8 cellular contexts compared by ENCODE assay signal in the genomic region with DNA sequence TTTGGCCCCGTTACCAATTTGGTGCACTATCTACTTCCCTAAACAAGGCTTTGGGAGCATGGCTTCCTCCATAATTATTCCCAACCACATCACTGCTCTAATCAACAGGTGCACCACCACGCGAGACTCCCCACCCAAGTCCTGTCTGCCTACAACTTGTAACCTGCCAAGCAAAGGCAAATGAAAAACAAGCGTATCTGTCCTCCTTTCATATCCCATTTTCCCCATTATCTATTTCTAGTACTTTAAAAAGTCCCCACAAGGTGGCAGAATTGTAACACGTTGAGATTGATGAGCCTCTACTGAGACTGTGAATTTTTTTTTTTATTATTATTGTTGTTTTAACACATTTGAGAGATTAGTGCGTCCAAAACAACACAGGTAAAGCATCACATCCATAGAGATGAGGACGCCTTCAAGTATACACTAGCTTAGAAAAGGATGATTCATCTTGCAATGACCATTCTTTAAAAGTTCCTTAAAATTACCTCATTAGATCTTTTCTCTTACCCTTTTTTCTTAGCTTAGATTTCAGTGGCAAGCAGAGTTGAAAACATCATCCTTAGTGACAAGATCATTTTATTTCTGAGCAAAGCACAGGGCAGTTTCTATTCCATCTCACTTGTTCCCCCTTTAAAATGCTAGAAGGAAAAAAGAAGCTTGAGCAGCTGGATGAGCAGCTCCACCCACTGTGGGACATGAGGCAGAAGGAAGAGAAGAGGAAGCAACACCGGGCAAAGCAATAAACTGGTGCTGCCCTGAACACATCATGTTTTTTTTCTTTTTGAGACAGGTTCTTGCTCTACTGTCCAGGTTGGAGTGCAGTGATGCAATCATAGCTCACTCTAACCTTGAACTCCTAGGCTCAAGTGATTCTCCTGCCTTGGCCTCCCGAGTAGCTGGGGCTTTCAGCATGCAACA.
DNase-seq lines count a peak whose midpoint lies in the region; ATAC-seq and TF ChIP-seq lines count a peak whose summit lies in the region.

No MANE protein-coding gene starts in this region.

- no peaks in the 10 kb centered on the region for H3K9me3 Mint-ChIP-seq in naive thymus-derived CD8-positive, alpha-beta T cell

- H3K27ac ChIP-seq in GM23248: peak overlapping the region; percentile 40

- WGBS in GM23248 (ENCODE audit: low coverage in 1 of 2, low lambda C conversion rate in 2 of 2, missing lambda C conversion rate in 2 of 2), 2 experiments: 11% methylated on average over 9 of the region's 9 CpGs

- H2AFZ ChIP-seq in GM23248: peak overlapping the region; percentile 59
- peak overlapping the region; percentile 38 for H2AFZ ChIP-seq in Loucy (ENCODE audit: low read length)

- H3K4me3 ChIP-seq in GM23248: peak overlapping the region; percentile 56
- no peak overlapping the region for H3K4me3 ChIP-seq in Loucy (ENCODE audit: low read length, poor library complexity, severe bottlenecking)
- H3K4me3 ChIP-seq in epithelial cell of esophagus (ENCODE audit: low read length): no peak overlapping the region

- H3K4me1 ChIP-seq in GM23248 (ENCODE audit: insufficient read depth) (peaks cover 45% of the 10 kb centered on the region), Loucy (ENCODE audit: insufficient read depth, low read length, poor library complexity, severe bottlenecking) (peaks cover 27% of the 10 kb centered on the region)

- H3K4me3 Mint-ChIP-seq in T-helper 17 cell: peak overlapping the region; percentile 93
- H3K4me3 Mint-ChIP-seq in naive thymus-derived CD8-positive, alpha-beta T cell: peak overlapping the region; percentile 29 to 70 (median 62)

- peak overlapping the region; percentile 63 for H3K4me2 ChIP-seq in GM23248 (ENCODE audit: unreplicated experiment)
- peak overlapping the region; percentile 55 for H3K4me2 ChIP-seq in Loucy (ENCODE audit: low read depth, low read length, poor library complexity, severe bottlenecking)

- H3K27me3 ChIP-seq in GM23248 (replicated peaks; ENCODE audit: insufficient read depth) (no peaks in the 10 kb centered on the region), Loucy (ENCODE audit: insufficient read depth, low read length, poor library complexity, severe bottlenecking) (no peaks in the 10 kb centered on the region)

- peak; percentile 76 for TF ChIP-seq CTCF in Loucy (conservative IDR thresholded peaks at IDR 0.05; ENCODE audit: low read length)
- TF ChIP-seq CTCF in epithelial cell of esophagus (IDR thresholded peaks at IDR 0.05; ENCODE audit: insufficient read depth, low read depth, low read length, missing control alignments): peak; percentile 51

- intact Hi-C loops in Right ventricle myocardium inferior (cut with DNase I) (loop anchor here (2.0 to 10.0 kb wide), 3 partner anchors 76 to 526 kb away; no protein-coding TSS in a partner anchor), cardiac septum (cut with DNase I) (loop anchor here (2.0 kb wide), 1 partner anchor 76 kb away; no protein-coding TSS in a partner anchor)

- H3F3A ChIP-seq in GM23248 (ENCODE audit: insufficient read depth) (peaks cover 48% of the 10 kb centered on the region), Loucy (ENCODE audit: low read depth) (no peaks in the 10 kb centered on the region)

- H4K20me1 ChIP-seq in GM23248 (ENCODE audit: insufficient read depth) (no peaks in the 10 kb centered on the region), Loucy (ENCODE audit: insufficient read depth, low read length, poor library complexity, severe bottlenecking) (no peaks in the 10 kb centered on the region)

- H3K9ac ChIP-seq in GM23248 (0 out of 2 replicates have a peak overlapping the region, but pooled peaks have one; percentile 12), Loucy (ENCODE audit: low read depth, low read length, poor library complexity, severe bottlenecking) (peak overlapping the region; percentile 49)

- no peaks in the 10 kb centered on the region for H3K27me3 Mint-ChIP-seq in T-helper 17 cell
- H3K27me3 Mint-ChIP-seq in naive thymus-derived CD8-positive, alpha-beta T cell: peaks cover 0 to 3% (median 0%) of the 10 kb centered on the region in 5 donors

- H3K9me2 ChIP-seq in GM23248 (ENCODE audit: insufficient read depth) (no peaks in the 10 kb centered on the region), Loucy (replicated peaks; ENCODE audit: low read depth, low read length) (no peaks in the 10 kb centered on the region)

- H3K27ac Mint-ChIP-seq in T-helper 17 cell: peak overlapping the region; percentile 63
- H3K27ac Mint-ChIP-seq in naive thymus-derived CD8-positive, alpha-beta T cell: peak overlapping the region in 3 of 10 donors; percentile 1 to 10 (median 10)

- DNase-seq in Right ventricle myocardium inferior (ENCODE audit: missing footprints): no peak
- DNase-seq in cardiac septum (ENCODE audit: low spot score): no peak
- DNase-seq in GM23248: peak; percentile 72
- no peak for DNase-seq in T-helper 17 cell
- peak; percentile 71 for DNase-seq in epithelial cell of esophagus (ENCODE audit: low read depth)
- peak in 5 of 10 donors; percentile 5 to 59 (median 58) for DNase-seq in naive thymus-derived CD8-positive, alpha-beta T cell
- no peak for DNase-seq in OCI-M2 (lab: John Stamatoyannopoulos, UW; ENCODE audit: unreplicated experiment)

- in situ Hi-C loops in GM23248 (cut with MboI): loop anchor here (10.0 kb wide), 1 partner anchor 526 kb away; no protein-coding TSS in a partner anchor

- no peaks in the 10 kb centered on the region for H3K9me3 ChIP-seq in GM23248 (ENCODE audit: low read depth)
- H3K9me3 ChIP-seq in Loucy (ENCODE audit: insufficient read depth, low read depth, low read length): no peaks in the 10 kb centered on the region
- no peaks in the 10 kb centered on the region for H3K9me3 ChIP-seq in T-helper 17 cell (ENCODE audit: control insufficient read depth, low read length, poor library complexity, severe bottlenecking)

- POLR2A ChIA-PET in naive thymus-derived CD8-positive, alpha-beta T cell (lab: Charles Lee): no interaction called here

- peaks cover 3% of the 10 kb centered on the region for H3K36me3 Mint-ChIP-seq in T-helper 17 cell (ENCODE audit: low read depth)
- no peaks in the 10 kb centered on the region for H3K36me3 Mint-ChIP-seq in naive thymus-derived CD8-positive, alpha-beta T cell

- ATAC-seq in Right ventricle myocardium inferior (peak; percentile 35), T-helper 17 cell (peak; percentile 80)
- peak; percentile 69 to 80 for ATAC-seq in naive thymus-derived CD8-positive, alpha-beta T cell

- H3K79me2 ChIP-seq in GM23248 (ENCODE audit: insufficient read depth) (no peaks in the 10 kb centered on the region), Loucy (ENCODE audit: insufficient read depth, low read length) (no peaks in the 10 kb centered on the region)

- H3K4me1 Mint-ChIP-seq in T-helper 17 cell: peaks cover 13% of the 10 kb centered on the region
- H3K4me1 Mint-ChIP-seq in naive thymus-derived CD8-positive, alpha-beta T cell: peaks cover 8 to 19% (median 9%) of the 10 kb centered on the region in 4 donors

- H3K36me3 ChIP-seq in GM23248 (ENCODE audit: low read depth) (no peaks in the 10 kb centered on the region), Loucy (ENCODE audit: insufficient read depth, low read length) (no peaks in the 10 kb centered on the region)

Comparison
In these comparisons a context has a peak if more than half of its experiments do, and no peak if none do; other contexts are left out.
1. DNase-seq: peak in GM23248 (single experiment) and epithelial cell of esophagus (single experiment); none in Right ventricle myocardium inferior (single experiment), cardiac septum (single experiment), T-helper 17 cell (0 of 3) and OCI-M2 (single experiment).
2. Peak in every context shown above with its lines, with median percentiles within 50 percentile points of each other: ATAC-seq.